In the genomic region with DNA sequence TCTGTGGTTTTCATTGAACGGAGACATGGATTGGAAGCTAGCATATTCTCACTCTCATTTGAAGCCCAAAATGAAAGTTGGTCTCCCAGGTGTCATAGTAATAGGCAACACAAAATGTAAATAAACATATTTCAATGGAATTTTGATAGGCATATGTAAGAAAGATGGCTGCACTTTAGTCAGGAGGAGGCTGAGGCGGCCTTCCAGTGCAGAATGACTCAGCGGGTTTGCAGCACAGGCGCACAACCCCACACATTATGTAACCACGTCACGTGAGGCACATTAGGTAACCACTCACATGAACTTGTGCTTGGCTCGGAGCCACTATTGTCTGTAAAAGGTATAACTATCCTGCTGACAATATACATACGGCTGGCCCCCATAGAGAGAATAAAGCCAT, we compare ENCODE assay signal across 16 cellular contexts.
DNase-seq lines count a peak whose midpoint lies in the region; ATAC-seq and TF ChIP-seq lines count a peak whose summit lies in the region.
"Had no signal": no experiment of that assay in that cellular context is flagged by ENCODE, and none has a peak within 500 bp of the region (broad histone marks: within the 10 kb centered on the region; RNA-seq: fewer than 3 reads in every experiment).

No MANE protein-coding gene starts in this region.

- DNase-seq in Caki2 (ENCODE audit: low read depth), result peak; percentile 14
- DNase-seq in HT1080 (ENCODE audit: low read depth), result peak; percentile 48
- peak; percentile 13 to 17 for DNase-seq in SJCRH30
- DNase-seq in fibroblast of pulmonary artery (ENCODE audit: low read depth), result peak; percentile 51
- DNase-seq in neural progenitor cell (ENCODE audit: low spot score), result no peak
- no peak for DNase-seq in NCI-H524 (lab: John Stamatoyannopoulos, UW)
- DNase-seq in middle frontal gyrus (ENCODE audit: extremely low spot score, low spot score), result no peak
- DNase-seq: activated CD4-positive, alpha-beta T cell treated with anti-CD3 and anti-CD28 coated beads, Interleukin-2, amount 50 U/mL, for 4 hours; activated gamma-delta T cell; adrenal gland; caudate nucleus; CD4-positive, alpha-beta memory T cell; DMS79; NCI-H1436 treated with DMSO at 0.1 percent for 48 hours had no signal

- no peak overlapping the region for H3K4me2 ChIP-seq in neural progenitor cell

- no peaks in the 10 kb centered on the region for H3K36me3 ChIP-seq in SJCRH30
- H3K36me3 ChIP-seq in neural progenitor cell, result no peaks in the 10 kb centered on the region
- H3K36me3 ChIP-seq: adrenal gland, suprapubic skin had no signal

- no peaks in the 10 kb centered on the region for H3K9me3 ChIP-seq in SJCRH30 (replicated peaks)
- no peaks in the 10 kb centered on the region for H3K9me3 ChIP-seq in neural progenitor cell (ENCODE audit: low read depth)
- H3K9me3 ChIP-seq: adrenal gland, suprapubic skin had no signal

- H3K27me3 Mint-ChIP-seq in neural progenitor cell (ENCODE audit: insufficient read depth, low read depth), result no peaks in the 10 kb centered on the region
- H3K27me3 Mint-ChIP-seq: CD4-positive, alpha-beta memory T cell had no signal

- H3K27ac ChIP-seq in SJCRH30, result no peak overlapping the region
- no peak overlapping the region for H3K27ac ChIP-seq in neural progenitor cell
- H3K27ac ChIP-seq: adrenal gland, suprapubic skin had no signal

- no peak overlapping the region for H2AFZ ChIP-seq in neural progenitor cell (replicated peaks)

- TF ChIP-seq CTCF in fibroblast of pulmonary artery (IDR thresholded peaks at IDR 0.05; ENCODE audit: low read length, missing control alignments) (no peak), neural progenitor cell (IDR thresholded peaks at IDR 0.05) (no peak)

- ATAC-seq in GM21619 (IDR thresholded peaks at IDR 0.05; ENCODE audit: unreplicated experiment), result no peak

- no peak overlapping the region for H3K9ac ChIP-seq in neural progenitor cell

- H3K79me2 ChIP-seq in neural progenitor cell (ENCODE audit: low read depth), result no peaks in the 10 kb centered on the region

- H3K9me3 Mint-ChIP-seq in neural progenitor cell, result no peaks in the 10 kb centered on the region

- H3K36me3 Mint-ChIP-seq in neural progenitor cell, result no peaks in the 10 kb centered on the region
- H3K36me3 Mint-ChIP-seq: CD4-positive, alpha-beta memory T cell had no signal

- H3K27me3 ChIP-seq in SJCRH30, result 0 out of 2 replicates have a peak, but pooled peaks cover 4% of the 10 kb centered on the region
- no peaks in the 10 kb centered on the region for H3K27me3 ChIP-seq in neural progenitor cell
- H3K27me3 ChIP-seq: adrenal gland, suprapubic skin had no signal

- no peaks in the 10 kb centered on the region for H3F3A ChIP-seq in neural progenitor cell (ENCODE audit: low read depth)

- no peaks in the 10 kb centered on the region for H3K4me1 ChIP-seq in SJCRH30
- H3K4me1 ChIP-seq in neural progenitor cell, result peaks cover 29% of the 10 kb centered on the region
- H3K4me1 ChIP-seq: adrenal gland, suprapubic skin had no signal

- H3K4me3 Mint-ChIP-seq in neural progenitor cell, result no peak overlapping the region
- H3K4me3 Mint-ChIP-seq: CD4-positive, alpha-beta memory T cell had no signal

- no peak overlapping the region for H3K4me3 ChIP-seq in SJCRH30
- no peak overlapping the region for H3K4me3 ChIP-seq in fibroblast of pulmonary artery (replicated peaks; ENCODE audit: low read depth, low read length)
- H3K4me3 ChIP-seq in neural progenitor cell, result no peak overlapping the region
- H3K4me3 ChIP-seq: adrenal gland, suprapubic skin had no signal

- in situ Hi-C loops in Caki2 (cut with HindIII; ENCODE audit: low pct_unique_long_range_greater_than_20kb, low sequenced_read_pairs), result no loop called here

- H3K4me1 Mint-ChIP-seq in neural progenitor cell, result peaks cover 6% of the 10 kb centered on the region
- H3K4me1 Mint-ChIP-seq: CD4-positive, alpha-beta memory T cell had no signal

- H4K20me1 ChIP-seq in neural progenitor cell (ENCODE audit: low read depth), result no peaks in the 10 kb centered on the region

- no peak overlapping the region for H3K27ac Mint-ChIP-seq in neural progenitor cell
- H3K27ac Mint-ChIP-seq: CD4-positive, alpha-beta memory T cell had no signal

Comparison
In these comparisons a context has a peak if more than half of its experiments do, and no peak if none do; other contexts are left out.
1. DNase-seq: peak in Caki2 (single experiment), HT1080 (single experiment), SJCRH30 (2 of 2) and fibroblast of pulmonary artery (single experiment); none in neural progenitor cell (single experiment), NCI-H524 (0 of 2) and middle frontal gyrus (single experiment).